7 cellular contexts compared by ENCODE assay signal in genomic region chr14:106185174-106185836, GRCh38.
DNase-seq lines count a peak whose midpoint lies in the region; ATAC-seq, FAIRE-seq and TF ChIP-seq lines count a peak whose summit lies in the region.
"Not testable (repeated sequence)": the region's sequence is repeated elsewhere in the genome, so short reads cannot be mapped to it uniquely, and the experiment has no call there.

No MANE protein-coding gene starts in this region.

- H3K36me3 Mint-ChIP-seq in CD4-positive, CD25-positive, alpha-beta regulatory T cell; activated CD4-positive, alpha-beta T cell treated with anti-CD3 and anti-CD28 coated beads, Interleukin-2, amount 10 ng/mL, durations not matched to agents 24 days and 14 days (ENCODE audit: low read depth); activated T-helper 1 cell treated with anti-CD3 and anti-CD28 coated beads, Interleukin-12 subunit alpha, Interleukin-12 subunit beta, Interleukin-2, Interleukin-4 antibody, amounts not matched to agents 30 ng/mL and 10 ng/mL and 1 ng/mL, durations not matched to agents 14 hours and 24 hours and 36 hours (ENCODE audit: low read depth); naive thymus-derived CD4-positive, alpha-beta T cell: not testable (repeated sequence)

- in situ Hi-C loops in GM18951 (cut with MboI; ENCODE audit: low sequenced_read_pairs, unreplicated experiment), result not testable (repeated sequence)

- BruUV-seq in OCI-LY7 (replicated peaks; lab: Mats Ljungman, UMichigan), result not testable (repeated sequence)

- not testable (repeated sequence) for H3K36me3 ChIP-seq in CD4-positive, CD25-positive, alpha-beta regulatory T cell (ENCODE audit: control insufficient read depth, insufficient read depth, low read length); OCI-LY7 (ENCODE audit: insufficient read depth, low read length); bronchial epithelial cell (ENCODE audit: control insufficient read depth, insufficient read depth, low read length); naive thymus-derived CD4-positive, alpha-beta T cell (ENCODE audit: control insufficient read depth in 2 of 3, insufficient read depth in 3 of 3, low read length in 3 of 3)

- peaks cover 17 to 33% (median 24%) of the 10 kb centered on the region in 4 donors for H3K4me1 Mint-ChIP-seq in CD4-positive, CD25-positive, alpha-beta regulatory T cell
- peaks cover 32% of the 10 kb centered on the region for H3K4me1 Mint-ChIP-seq in activated CD4-positive, alpha-beta T cell treated with anti-CD3 and anti-CD28 coated beads, Interleukin-2, amount 10 ng/mL, durations not matched to agents 24 days and 14 days
- peaks cover 34% of the 10 kb centered on the region for H3K4me1 Mint-ChIP-seq in activated T-helper 1 cell treated with anti-CD3 and anti-CD28 coated beads, Interleukin-12 subunit alpha, Interleukin-12 subunit beta, Interleukin-2, Interleukin-4 antibody, amounts not matched to agents 30 ng/mL and 10 ng/mL and 1 ng/mL, durations not matched to agents 14 hours and 24 hours and 36 hours (ENCODE audit: low read depth)
- peaks cover 24 to 51% (median 45%) of the 10 kb centered on the region in 7 donors for H3K4me1 Mint-ChIP-seq in naive thymus-derived CD4-positive, alpha-beta T cell

- H4K20me1 ChIP-seq in OCI-LY7 (ENCODE audit: insufficient read depth, low read length), result not testable (repeated sequence)

- not testable (repeated sequence) for H2AFZ ChIP-seq in OCI-LY7 (ENCODE audit: low read length)

- H3K27ac ChIP-seq in CD4-positive, CD25-positive, alpha-beta regulatory T cell (ENCODE audit: insufficient read depth, low read length, poor library complexity, severe bottlenecking), result peak overlapping the region; percentile 23
- peak overlapping the region; percentile 99 for H3K27ac ChIP-seq in OCI-LY7 (ENCODE audit: low read depth, low read length, poor library complexity, severe bottlenecking)
- H3K27ac ChIP-seq in naive thymus-derived CD4-positive, alpha-beta T cell (ENCODE audit: low read depth, low read length), result peak overlapping the region; percentile 46

- H3K9me3 ChIP-seq in CD4-positive, CD25-positive, alpha-beta regulatory T cell (ENCODE audit: control insufficient read depth in 2 of 2, low read length in 2 of 2); OCI-LY7 (ENCODE audit: low read length); naive thymus-derived CD4-positive, alpha-beta T cell (ENCODE audit: control insufficient read depth in 2 of 3, low read length in 3 of 3): not testable (repeated sequence)

- not testable (repeated sequence) for H3K27me3 ChIP-seq in CD4-positive, CD25-positive, alpha-beta regulatory T cell (ENCODE audit: control insufficient read depth, insufficient read depth, low read length); bronchial epithelial cell (ENCODE audit: control insufficient read depth, insufficient read depth, low read length); naive thymus-derived CD4-positive, alpha-beta T cell (ENCODE audit: control insufficient read depth in 2 of 2, insufficient read depth in 2 of 2, low read length in 2 of 2)

- ATAC-seq in CD4-positive, CD25-positive, alpha-beta regulatory T cell (ENCODE audit: low read depth in 2 of 2), result not testable (repeated sequence)
- peak; percentile 7 for ATAC-seq in naive thymus-derived CD4-positive, alpha-beta T cell

- H3K27me3 Mint-ChIP-seq in CD4-positive, CD25-positive, alpha-beta regulatory T cell, result peaks cover 11% of the 10 kb centered on the region
- H3K27me3 Mint-ChIP-seq in activated CD4-positive, alpha-beta T cell treated with anti-CD3 and anti-CD28 coated beads, Interleukin-2, amount 10 ng/mL, durations not matched to agents 24 days and 14 days, result peaks cover 68% of the 10 kb centered on the region
- H3K27me3 Mint-ChIP-seq in activated T-helper 1 cell treated with anti-CD3 and anti-CD28 coated beads, Interleukin-12 subunit alpha, Interleukin-12 subunit beta, Interleukin-2, Interleukin-4 antibody, amounts not matched to agents 30 ng/mL and 10 ng/mL and 1 ng/mL, durations not matched to agents 14 hours and 24 hours and 36 hours (ENCODE audit: insufficient read depth), result peaks cover 62% of the 10 kb centered on the region
- H3K27me3 Mint-ChIP-seq in naive thymus-derived CD4-positive, alpha-beta T cell, result peaks cover 0 to 70% (median 0%) of the 10 kb centered on the region in 5 donors

- TF ChIP-seq CTCF in OCI-LY7 (conservative IDR thresholded peaks at IDR 0.05; ENCODE audit: low read length); bronchial epithelial cell (IDR thresholded peaks at IDR 0.05; ENCODE audit: insufficient read depth, low read length, severe bottlenecking): not testable (repeated sequence)

- CTCF ChIA-PET in OCI-LY7 (lab: Charles Lee; ENCODE audit: unreplicated experiment), result not testable (repeated sequence)
- CTCF ChIA-PET in naive thymus-derived CD4-positive, alpha-beta T cell (lab: Charles Lee), result interaction anchor here (0.7 to 2.1 kb wide), 14 partner anchors 11 to 72 kb away, joined by 3 to 9 read pairs (median 4); no protein-coding TSS in a partner anchor

- H3K79me2 ChIP-seq in OCI-LY7 (ENCODE audit: insufficient read depth, low read depth, low read length), result peaks cover 50% of the 10 kb centered on the region

- not testable (repeated sequence) for H3K9me3 Mint-ChIP-seq in CD4-positive, CD25-positive, alpha-beta regulatory T cell; activated CD4-positive, alpha-beta T cell treated with anti-CD3 and anti-CD28 coated beads, Interleukin-2, amount 10 ng/mL, durations not matched to agents 24 days and 14 days; activated T-helper 1 cell treated with anti-CD3 and anti-CD28 coated beads, Interleukin-12 subunit alpha, Interleukin-12 subunit beta, Interleukin-2, Interleukin-4 antibody, amounts not matched to agents 30 ng/mL and 10 ng/mL and 1 ng/mL, durations not matched to agents 14 hours and 24 hours and 36 hours; naive thymus-derived CD4-positive, alpha-beta T cell

- POLR2A ChIA-PET in OCI-LY7 (lab: Charles Lee), result interaction anchor here (0.8 to 4.1 kb wide), 4 partner anchors 321 to 608 kb away, joined by 3 to 22 read pairs (median 8); no protein-coding TSS in a partner anchor
- POLR2A ChIA-PET in naive thymus-derived CD4-positive, alpha-beta T cell (lab: Charles Lee), result interaction anchor here (0.9 to 1.2 kb wide), 3 partner anchors 8 to 43 kb away, joined by 3 to 4 read pairs (median 4); no protein-coding TSS in a partner anchor

- not testable (repeated sequence) for H3K4me3 ChIP-seq in CD4-positive, CD25-positive, alpha-beta regulatory T cell (ENCODE audit: low read depth, low read length); bronchial epithelial cell (ENCODE audit: low read depth, low read length)
- peak overlapping the region; percentile 71 for H3K4me3 ChIP-seq in OCI-LY7 (ENCODE audit: low read depth, low read length, poor library complexity, severe bottlenecking)
- H3K4me3 ChIP-seq in naive thymus-derived CD4-positive, alpha-beta T cell (ENCODE audit: low read length), result peak overlapping the region; percentile 7

- peak; percentile 52 for TF ChIP-seq POLR2A in GM18951 (IDR thresholded peaks at IDR 0.05; ENCODE audit: extremely low read depth, insufficient read depth, insufficient read length)

- H3K4me1 ChIP-seq in CD4-positive, CD25-positive, alpha-beta regulatory T cell (ENCODE audit: control insufficient read depth, insufficient read depth, low read length, poor library complexity, severe bottlenecking), result peaks cover 21% of the 10 kb centered on the region
- H3K4me1 ChIP-seq in OCI-LY7 (ENCODE audit: insufficient read depth, low read length, poor library complexity, severe bottlenecking), result peaks cover 44% of the 10 kb centered on the region
- H3K4me1 ChIP-seq in naive thymus-derived CD4-positive, alpha-beta T cell (ENCODE audit: control insufficient read depth in 2 of 2, insufficient read depth in 2 of 2, low read length in 2 of 2), result peaks cover 21 to 27% of the 10 kb centered on the region in 2 donors

- intact Hi-C loops in OCI-LY7 (cut with micrococcal nuclease; ENCODE audit: unreplicated experiment), result not testable (repeated sequence)
- intact Hi-C loops in activated CD4-positive, alpha-beta T cell treated with anti-CD3 and anti-CD28 coated beads, Interleukin-2, amount 10 ng/mL, durations not matched to agents 24 days and 14 days (cut with micrococcal nuclease), result loop anchor here (5.0 kb wide), 1 partner anchor 33 kb away; no protein-coding TSS in a partner anchor
- intact Hi-C loops in activated T-helper 1 cell treated with anti-CD3 and anti-CD28 coated beads, Interleukin-12 subunit alpha, Interleukin-12 subunit beta, Interleukin-2, Interleukin-4 antibody, amounts not matched to agents 30 ng/mL and 10 ng/mL and 1 ng/mL, durations not matched to agents 14 hours and 24 hours and 36 hours (cut with micrococcal nuclease), result loop anchor here (1.0 to 5.0 kb wide), 2 partner anchors 8 to 33 kb away; no protein-coding TSS in a partner anchor
- intact Hi-C loops in naive thymus-derived CD4-positive, alpha-beta T cell (cut with micrococcal nuclease), result loop anchor here (1.0 to 10.0 kb wide), 6 partner anchors 11 to 181 kb away; no protein-coding TSS in a partner anchor

- DNase-seq in CD4-positive, CD25-positive, alpha-beta regulatory T cell; activated CD4-positive, alpha-beta T cell treated with anti-CD3 and anti-CD28 coated beads, Interleukin-2, amount 10 ng/mL, durations not matched to agents 24 days and 14 days; activated T-helper 1 cell treated with anti-CD3 and anti-CD28 coated beads, Interleukin-12 subunit alpha, Interleukin-12 subunit beta, Interleukin-2, Interleukin-4 antibody, amounts not matched to agents 30 ng/mL and 10 ng/mL and 1 ng/mL, durations not matched to agents 14 hours and 24 hours and 36 hours (ENCODE audit: low spot score); bronchial epithelial cell (ENCODE audit: low read depth); naive thymus-derived CD4-positive, alpha-beta T cell: not testable (repeated sequence)
- peak; percentile 51 for DNase-seq in OCI-LY7 (ENCODE audit: low spot score)

- peak overlapping the region; percentile 80 for H3K4me2 ChIP-seq in OCI-LY7 (ENCODE audit: low read length)

- peak overlapping the region in 3 of 4 donors; percentile 46 to 73 (median 46) for H3K4me3 Mint-ChIP-seq in CD4-positive, CD25-positive, alpha-beta regulatory T cell
- H3K4me3 Mint-ChIP-seq in activated CD4-positive, alpha-beta T cell treated with anti-CD3 and anti-CD28 coated beads, Interleukin-2, amount 10 ng/mL, durations not matched to agents 24 days and 14 days, result peak overlapping the region; percentile 9
- peak overlapping the region; percentile 46 for H3K4me3 Mint-ChIP-seq in activated T-helper 1 cell treated with anti-CD3 and anti-CD28 coated beads, Interleukin-12 subunit alpha, Interleukin-12 subunit beta, Interleukin-2, Interleukin-4 antibody, amounts not matched to agents 30 ng/mL and 10 ng/mL and 1 ng/mL, durations not matched to agents 14 hours and 24 hours and 36 hours
- H3K4me3 Mint-ChIP-seq in naive thymus-derived CD4-positive, alpha-beta T cell, result peak overlapping the region; percentile 54 to 81 (median 72)

- peak; percentile 47 for FAIRE-seq in bronchial epithelial cell (lab: Jason Lieb, UNC)

- peak overlapping the region; percentile 18 to 81 (median 52) for H3K27ac Mint-ChIP-seq in CD4-positive, CD25-positive, alpha-beta regulatory T cell
- H3K27ac Mint-ChIP-seq in activated CD4-positive, alpha-beta T cell treated with anti-CD3 and anti-CD28 coated beads, Interleukin-2, amount 10 ng/mL, durations not matched to agents 24 days and 14 days, result not testable (repeated sequence)
- peak overlapping the region; percentile 32 for H3K27ac Mint-ChIP-seq in activated T-helper 1 cell treated with anti-CD3 and anti-CD28 coated beads, Interleukin-12 subunit alpha, Interleukin-12 subunit beta, Interleukin-2, Interleukin-4 antibody, amounts not matched to agents 30 ng/mL and 10 ng/mL and 1 ng/mL, durations not matched to agents 14 hours and 24 hours and 36 hours
- H3K27ac Mint-ChIP-seq in naive thymus-derived CD4-positive, alpha-beta T cell, result peak overlapping the region; percentile 59 to 96 (median 89)

- H3K9me2 ChIP-seq in OCI-LY7 (ENCODE audit: insufficient read depth, low read length), result not testable (repeated sequence)

Comparison
In these comparisons a context has a peak if more than half of its experiments do, and no peak if none do; other contexts are left out.
1. H3K27ac ChIP-seq: peak in every context shown above with its lines; median percentile 99 in OCI-LY7; 46 in naive thymus-derived CD4-positive, alpha-beta T cell; 23 in CD4-positive, CD25-positive, alpha-beta regulatory T cell.
2. H3K4me3 Mint-ChIP-seq: peak in every context shown above with its lines; median percentile 72 in naive thymus-derived CD4-positive, alpha-beta T cell; 46 in CD4-positive, CD25-positive, alpha-beta regulatory T cell; 46 in activated T-helper 1 cell treated with anti-CD3 and anti-CD28 coated beads, Interleukin-12 subunit alpha, Interleukin-12 subunit beta, Interleukin-2, Interleukin-4 antibody, amounts not matched to agents 30 ng/mL and 10 ng/mL and 1 ng/mL, durations not matched to agents 14 hours and 24 hours and 36 hours; 9 in activated CD4-positive, alpha-beta T cell treated with anti-CD3 and anti-CD28 coated beads, Interleukin-2, amount 10 ng/mL, durations not matched to agents 24 days and 14 days.